Comparison of ENCODE assay signal across 13 cellular contexts in genomic region chr10:14583967-14584366, GRCh38.
DNase-seq lines count a peak whose midpoint lies in the region; ATAC-seq and TF ChIP-seq lines count a peak whose summit lies in the region.
"Had no signal": no experiment of that assay in that cellular context is flagged by ENCODE, and none has a peak within 500 bp of the region (broad histone marks: within the 10 kb centered on the region; RNA-seq: fewer than 3 reads in every experiment).

No MANE protein-coding gene starts in this region.

- H3K4me1 ChIP-seq in PC-9 (replicated peaks; ENCODE audit: insufficient read depth) (peaks cover 71% of the 10 kb centered on the region), HAP-1 (peaks cover 2% of the 10 kb centered on the region; the same call in 1 of the 2 replicates)

- H3F3A ChIP-seq in PC-9 (ENCODE audit: insufficient read depth, low read depth) = peaks cover 79% of the 10 kb centered on the region

- no peaks in the 10 kb centered on the region for H3K9me3 Mint-ChIP-seq in activated CD4-positive, alpha-beta T cell treated with anti-CD3 and anti-CD28 coated beads, Interleukin-2, amount 10 ng/mL, durations not matched to agents 7 days and 5 days
- H3K9me3 Mint-ChIP-seq in central memory CD8-positive, alpha-beta T cell = no peaks in the 10 kb centered on the region
- no peaks in the 10 kb centered on the region for H3K9me3 Mint-ChIP-seq in progenitor cell of endocrine pancreas (ENCODE audit: low read depth)

- TF ChIP-seq CTCF in PC-9 (conservative IDR thresholded peaks at IDR 0.05) (no peak), progenitor cell of endocrine pancreas (IDR thresholded peaks at IDR 0.05; ENCODE audit: unreplicated experiment) (no peak), WERI-Rb-1 (IDR thresholded peaks at IDR 0.05; ENCODE audit: low read depth, low read length) (no peak)

- H3K36me3 ChIP-seq in PC-9 (ENCODE audit: low read depth) (peaks cover 30% of the 10 kb centered on the region), WERI-Rb-1 (no peaks in the 10 kb centered on the region), HAP-1 (replicated peaks) (no peaks in the 10 kb centered on the region)
- H3K36me3 ChIP-seq: lower lobe of right lung, sigmoid colon had no signal

- POLR2A ChIA-PET in activated CD4-positive, alpha-beta T cell treated with anti-CD3 and anti-CD28 coated beads, Interleukin-2, amount 10 ng/mL, durations not matched to agents 7 days and 5 days (lab: Charles Lee) = no interaction called here
- POLR2A ChIA-PET in PC-9 (lab: Charles Lee; ENCODE audit: unreplicated experiment) = no interaction called here

- H3K27ac Mint-ChIP-seq in activated CD4-positive, alpha-beta T cell treated with anti-CD3 and anti-CD28 coated beads, Interleukin-2, amount 10 ng/mL, durations not matched to agents 7 days and 5 days = peak overlapping the region; percentile 97
- peak overlapping the region; percentile 99 for H3K27ac Mint-ChIP-seq in central memory CD8-positive, alpha-beta T cell (ENCODE audit: low read depth)
- peak overlapping the region; percentile 82 for H3K27ac Mint-ChIP-seq in progenitor cell of endocrine pancreas

- H3K79me2 ChIP-seq in PC-9 (ENCODE audit: low read depth) = peaks cover 98% of the 10 kb centered on the region

- H3K4me2 ChIP-seq in PC-9 = no peak overlapping the region

- H3K27me3 ChIP-seq in PC-9 (ENCODE audit: insufficient read depth, low read depth) = no peaks in the 10 kb centered on the region
- H3K27me3 ChIP-seq in WERI-Rb-1 (ENCODE audit: insufficient read depth, low read depth, severe bottlenecking) = no peaks in the 10 kb centered on the region
- H3K27me3 ChIP-seq in HAP-1 (ENCODE audit: low read depth) = no peaks in the 10 kb centered on the region
- H3K27me3 ChIP-seq: sigmoid colon had no signal

- H3K4me1 Mint-ChIP-seq in activated CD4-positive, alpha-beta T cell treated with anti-CD3 and anti-CD28 coated beads, Interleukin-2, amount 10 ng/mL, durations not matched to agents 7 days and 5 days = peaks cover 92% of the 10 kb centered on the region
- peaks cover 86% of the 10 kb centered on the region for H3K4me1 Mint-ChIP-seq in central memory CD8-positive, alpha-beta T cell
- H3K4me1 Mint-ChIP-seq in progenitor cell of endocrine pancreas (ENCODE audit: low read depth) = peaks cover 56% of the 10 kb centered on the region

- H3K4me3 ChIP-seq in PC-9 (no peak overlapping the region), WERI-Rb-1 (ENCODE audit: low read depth, low read length) (no peak overlapping the region), HAP-1 (no peak overlapping the region)
- H3K4me3 ChIP-seq: lower lobe of right lung, sigmoid colon had no signal

- H2AFZ ChIP-seq in PC-9 = no peak overlapping the region

- no peaks in the 10 kb centered on the region for H3K9me3 ChIP-seq in PC-9 (ENCODE audit: insufficient read depth, low read depth)
- H3K9me3 ChIP-seq in WERI-Rb-1 (ENCODE audit: severe bottlenecking) = no peaks in the 10 kb centered on the region
- H3K9me3 ChIP-seq in HAP-1 = no peaks in the 10 kb centered on the region
- H3K9me3 ChIP-seq: lower lobe of right lung, sigmoid colon had no signal

- intact Hi-C loops in PC-9 (cut with micrococcal nuclease; ENCODE audit: unreplicated experiment) = no loop called here

- H4K20me1 ChIP-seq in PC-9 (ENCODE audit: insufficient read depth) = no peaks in the 10 kb centered on the region; the same call in 1 of the 2 replicates

- H3K4me3 Mint-ChIP-seq in activated CD4-positive, alpha-beta T cell treated with anti-CD3 and anti-CD28 coated beads, Interleukin-2, amount 10 ng/mL, durations not matched to agents 7 days and 5 days = peak overlapping the region; percentile 70
- H3K4me3 Mint-ChIP-seq in central memory CD8-positive, alpha-beta T cell = peak overlapping the region; percentile 77
- H3K4me3 Mint-ChIP-seq in progenitor cell of endocrine pancreas (ENCODE audit: low read depth) = no peak overlapping the region

- in situ Hi-C loops in HAP-1 (cut with MboI; ENCODE audit: low sequenced_read_pairs) = no loop called here

- CTCF ChIA-PET in activated CD4-positive, alpha-beta T cell treated with anti-CD3 and anti-CD28 coated beads, Interleukin-2, amount 10 ng/mL, durations not matched to agents 7 days and 5 days (lab: Charles Lee) = interaction anchor here (0.8 to 2.2 kb wide), 3 partner anchors 10 to 14 kb away, joined by 3 to 7 read pairs (median 5); no protein-coding TSS in a partner anchor
- CTCF ChIA-PET in PC-9 (lab: Charles Lee) = no interaction called here

- no TSS peak for BruUV-seq in PC-9 (replicated peaks; lab: Mats Ljungman, UMichigan)

- no peaks in the 10 kb centered on the region for H3K9me2 ChIP-seq in PC-9 (ENCODE audit: insufficient read depth)

- H3K27ac ChIP-seq in PC-9 = peak overlapping the region; percentile 23; the same call in 1 of the 2 replicates
- no peak overlapping the region for H3K27ac ChIP-seq in WERI-Rb-1
- H3K27ac ChIP-seq: lower lobe of right lung, sigmoid colon had no signal

- no peaks in the 10 kb centered on the region for H3K27me3 Mint-ChIP-seq in activated CD4-positive, alpha-beta T cell treated with anti-CD3 and anti-CD28 coated beads, Interleukin-2, amount 10 ng/mL, durations not matched to agents 7 days and 5 days
- H3K27me3 Mint-ChIP-seq in central memory CD8-positive, alpha-beta T cell = no peaks in the 10 kb centered on the region
- no peaks in the 10 kb centered on the region for H3K27me3 Mint-ChIP-seq in progenitor cell of endocrine pancreas

- peaks cover 66% of the 10 kb centered on the region for H3K36me3 Mint-ChIP-seq in activated CD4-positive, alpha-beta T cell treated with anti-CD3 and anti-CD28 coated beads, Interleukin-2, amount 10 ng/mL, durations not matched to agents 7 days and 5 days (ENCODE audit: low read depth)
- H3K36me3 Mint-ChIP-seq in central memory CD8-positive, alpha-beta T cell (ENCODE audit: insufficient read depth) = peaks cover 50% of the 10 kb centered on the region
- H3K36me3 Mint-ChIP-seq in progenitor cell of endocrine pancreas (ENCODE audit: insufficient read depth) = peaks cover 14% of the 10 kb centered on the region

- DNase-seq in activated CD4-positive, alpha-beta T cell treated with anti-CD3 and anti-CD28 coated beads, Interleukin-2, amount 10 ng/mL, durations not matched to agents 7 days and 5 days = no peak
- DNase-seq in activated CD4-positive, alpha-beta T cell treated with anti-CD3 and anti-CD28 coated beads for 1 hour = no peak
- no peak for DNase-seq in PC-9
- DNase-seq in central memory CD8-positive, alpha-beta T cell (ENCODE audit: low spot score in 2 of 2) = no peak
- no peak for DNase-seq in progenitor cell of endocrine pancreas (ENCODE audit: low spot score, unreplicated experiment)
- no peak for DNase-seq in WERI-Rb-1
- no peak for DNase-seq in HAP-1 (ENCODE audit: low spot score in 2 of 2)
- DNase-seq in DMS114 treated with DMSO at 0.1 percent for 48 hours (lab: John Stamatoyannopoulos, UW; ENCODE audit: unreplicated experiment) = no peak
- DNase-seq: COR-L47, lower lobe of right lung, NCI-H146, SIG-M5, sigmoid colon had no signal

- ATAC-seq in central memory CD8-positive, alpha-beta T cell (replicated peaks; ENCODE audit: extremely low read depth, poor library complexity, severe bottlenecking) = no peak
